Comparison of ENCODE assay signal across 8 cellular contexts in genomic region chrX:54530358-54530900, GRCh38. TPM values are rescaled to one million over a fixed set of nuclear protein-coding genes. Genes with fewer than 3 reads are reported as not detected.
DNase-seq lines count a peak whose midpoint lies in the region; ATAC-seq, FAIRE-seq and TF ChIP-seq lines count a peak whose summit lies in the region.

No MANE protein-coding gene starts in this region.

- H3K4me3 Mint-ChIP-seq in T-helper 2 cell treated with Interferon-gamma antibody and Interleukin-4, amounts not matched to agents 5 μg/mL and 100 μg/mL, for 36 hours, result peak overlapping the region; percentile 96

- H3K27ac Mint-ChIP-seq in T-helper 2 cell treated with Interferon-gamma antibody and Interleukin-4, amounts not matched to agents 5 μg/mL and 100 μg/mL, for 36 hours, result peak overlapping the region; percentile 95

- H3K27ac ChIP-seq in pancreas, result peak overlapping the region in 3 of 4 donors; percentile 10 to 83 (median 35)

- no peak for TF ChIP-seq CTCF in pancreas (IDR thresholded peaks at IDR 0.05)

- ATAC-seq in HG02973 (IDR thresholded peaks at IDR 0.05; ENCODE audit: unreplicated experiment) (peak; percentile 37), pancreas (peak; percentile 30 to 56 (median 47))

- WGBS in pancreas, 2 donors, result 1 to 26% methylated on average over 21 of the region's 21 CpGs

- peak overlapping the region; percentile 44 to 65 (median 48) for H3K4me3 ChIP-seq in pancreas

- H3K9me3 ChIP-seq in pancreas, result no peaks in the 10 kb centered on the region

- peaks cover 20% of the 10 kb centered on the region for H3K4me1 Mint-ChIP-seq in T-helper 2 cell treated with Interferon-gamma antibody and Interleukin-4, amounts not matched to agents 5 μg/mL and 100 μg/mL, for 36 hours (ENCODE audit: low read depth)

- H3K4me1 ChIP-seq in pancreas, result peaks cover 0 to 8% (median 0%) of the 10 kb centered on the region in 3 donors

- peaks cover 0 to 4% (median 0%) of the 10 kb centered on the region in 4 donors for H3K27me3 ChIP-seq in pancreas

- H3K36me3 Mint-ChIP-seq in T-helper 2 cell treated with Interferon-gamma antibody and Interleukin-4, amounts not matched to agents 5 μg/mL and 100 μg/mL, for 36 hours (ENCODE audit: low read depth), result peaks cover 24% of the 10 kb centered on the region

- no peaks in the 10 kb centered on the region for H3K36me3 ChIP-seq in pancreas

- intact Hi-C loops in pancreas (cut with DNase I), result loop anchor here in 1 of 3 donors (10.0 kb wide), 1 partner anchor 56 kb away; no protein-coding TSS in a partner anchor

- peak; percentile 30 for DNase-seq in activated CD4-positive, CD25-positive, alpha-beta regulatory T cell treated with anti-CD3 and anti-CD28 coated beads, Interleukin-2, amount 50 U/mL, for 72 hours
- no peak for DNase-seq in activated CD4-positive, CD25-positive, alpha-beta regulatory T cell (lab: John Stamatoyannopoulos, UW)
- peak; percentile 3 for DNase-seq in T-helper 2 cell treated with Interferon-gamma antibody and Interleukin-4, amounts not matched to agents 5 μg/mL and 100 μg/mL, for 36 hours (ENCODE audit: low spot score)
- peak; percentile 1 for DNase-seq in fibroblast of peridontal ligament (ENCODE audit: extremely low read depth)
- DNase-seq in pancreas, result peak in 1 of 6 donors; percentile 11
- DNase-seq in NCI-H510A (lab: John Stamatoyannopoulos, UW), result no peak
- DNase-seq in D341Med (ENCODE audit: low spot score), result no peak

- H3K27me3 Mint-ChIP-seq in T-helper 2 cell treated with Interferon-gamma antibody and Interleukin-4, amounts not matched to agents 5 μg/mL and 100 μg/mL, for 36 hours (ENCODE audit: low read depth), result no peaks in the 10 kb centered on the region

- no peak for FAIRE-seq in pancreas (lab: Jason Lieb, UNC)

- peaks cover 10% of the 10 kb centered on the region for H3K9me3 Mint-ChIP-seq in T-helper 2 cell treated with Interferon-gamma antibody and Interleukin-4, amounts not matched to agents 5 μg/mL and 100 μg/mL, for 36 hours

RNA-seq across cellular contexts. Expression of gene GNL3L, which starts 0.4 kb away (rescaled TPM):
- 10 to 100 TPM; 10.6 to 21.6 (median 16.3) TPM for total RNA-seq in pancreas
- polyA plus RNA-seq in pancreas, result 1 to 10 TPM; 4.0 to 4.4 TPM

RNA-seq across cellular contexts. Expression of gene FGD1, which starts 34.4 kb away (rescaled TPM):
- 1 to 10 TPM; 1.7 to 4.0 (median 2.5) TPM for total RNA-seq in pancreas
- polyA plus RNA-seq in pancreas, result 1 to 10 TPM; 3.0 TPM

Comparison
In these comparisons a context has a peak if more than half of its experiments do, and no peak if none do; other contexts are left out.
1. DNase-seq: peak in activated CD4-positive, CD25-positive, alpha-beta regulatory T cell treated with anti-CD3 and anti-CD28 coated beads, Interleukin-2, amount 50 U/mL, for 72 hours (single experiment), T-helper 2 cell treated with Interferon-gamma antibody and Interleukin-4, amounts not matched to agents 5 μg/mL and 100 μg/mL, for 36 hours (single experiment) and fibroblast of peridontal ligament (single experiment); none in activated CD4-positive, CD25-positive, alpha-beta regulatory T cell (0 of 4), NCI-H510A (single experiment) and D341Med (single experiment).